ENCODE assay signal across 17 cellular contexts in genomic region chr1:173733912-173734311, GRCh38. TPM values are rescaled to one million over a fixed set of nuclear protein-coding genes. Genes with fewer than 3 reads are reported as not detected.
DNase-seq lines count a peak whose midpoint lies in the region; ATAC-seq and TF ChIP-seq lines count a peak whose summit lies in the region.
"Had no signal": no experiment of that assay in that cellular context is flagged by ENCODE, and none has a peak within 500 bp of the region (broad histone marks: within the 10 kb centered on the region; RNA-seq: fewer than 3 reads in every experiment).

No MANE protein-coding gene starts in this region.

- H3K4me3 ChIP-seq in left ventricle myocardium inferior (no peak overlapping the region), right lobe of liver (no peak overlapping the region)
- H3K4me3 ChIP-seq: A549, GM23338, Peyer's patch had no signal

- WGBS in right lobe of liver (ENCODE audit: insufficient coverage, low coverage, low lambda C conversion rate, missing lambda C conversion rate) = 45% methylated on average over 6 of the region's 9 CpGs

- peak; percentile 52 for ATAC-seq in Right ventricle myocardium superior (ENCODE audit: poor library complexity)
- ATAC-seq in right lobe of liver = peak; percentile 92 to 97 (median 92)
- no peak for ATAC-seq in GM18868 (IDR thresholded peaks at IDR 0.05; ENCODE audit: unreplicated experiment)
- ATAC-seq in natural killer cell treated with Interleukin-12 subunit alpha and Interleukin-12 subunit beta and Interleukin-15 and Interleukin-18, amount 100 ng/mL, for 72 hours = no peak
- ATAC-seq: A549, GM23338, HCT116 had no signal

- peaks cover 20 to 22% of the 10 kb centered on the region in 2 donors for H3K4me1 Mint-ChIP-seq in natural killer cell treated with Interleukin-12 subunit alpha and Interleukin-12 subunit beta and Interleukin-15 and Interleukin-18, amount 100 ng/mL, for 72 hours (ENCODE audit: low read depth in 2 of 2)
- H3K4me1 Mint-ChIP-seq: CD14-positive monocyte, GM23338 had no signal

- no peaks in the 10 kb centered on the region for H3K27me3 ChIP-seq in left ventricle myocardium inferior (ENCODE audit: low read depth)
- no peaks in the 10 kb centered on the region for H3K27me3 ChIP-seq in right lobe of liver
- H3K27me3 ChIP-seq: Peyer's patch had no signal

- H3K27ac ChIP-seq in left ventricle myocardium inferior (replicated peaks) (no peak overlapping the region), VCaP (peak overlapping the region; percentile 90), right lobe of liver (peak overlapping the region in 2 of 3 donors; percentile 65 to 70)
- H3K27ac ChIP-seq: A549, Peyer's patch had no signal

- no peaks in the 10 kb centered on the region for H3K9me3 Mint-ChIP-seq in natural killer cell treated with Interleukin-12 subunit alpha and Interleukin-12 subunit beta and Interleukin-15 and Interleukin-18, amount 100 ng/mL, for 72 hours

- H3K36me3 ChIP-seq in left ventricle myocardium inferior = peaks cover 41% of the 10 kb centered on the region
- H3K36me3 ChIP-seq in right lobe of liver = peaks cover 0 to 2% (median 0%) of the 10 kb centered on the region in 4 donors

- TF ChIP-seq CTCF in left ventricle myocardium inferior (IDR thresholded peaks at IDR 0.05; ENCODE audit: borderline replicate concordance) (no peak), VCaP (conservative IDR thresholded peaks at IDR 0.05) (no peak), right lobe of liver (IDR thresholded peaks at IDR 0.05) (no peak)

- H3K4me3 Mint-ChIP-seq in natural killer cell treated with Interleukin-12 subunit alpha and Interleukin-12 subunit beta and Interleukin-15 and Interleukin-18, amount 100 ng/mL, for 72 hours = no peak overlapping the region
- H3K4me3 Mint-ChIP-seq: CD14-positive monocyte, GM23338 had no signal

- peaks cover 25% of the 10 kb centered on the region for H3K36me3 Mint-ChIP-seq in natural killer cell treated with Interleukin-12 subunit alpha and Interleukin-12 subunit beta and Interleukin-15 and Interleukin-18, amount 100 ng/mL, for 72 hours

- TF ChIP-seq POLR2A in right lobe of liver (IDR thresholded peaks at IDR 0.05) = no peak

- no peak overlapping the region for H3K27ac Mint-ChIP-seq in natural killer cell treated with Interleukin-12 subunit alpha and Interleukin-12 subunit beta and Interleukin-15 and Interleukin-18, amount 100 ng/mL, for 72 hours
- H3K27ac Mint-ChIP-seq: CD14-positive monocyte, GM23338 had no signal

- DNase-seq in Right ventricle myocardium superior (no peak), left ventricle myocardium inferior (no peak), right lobe of liver (peak in 1 of 3 donors; percentile 57), COR-L47 (lab: John Stamatoyannopoulos, UW) (no peak)
- DNase-seq in natural killer cell treated with Interleukin-12 subunit alpha and Interleukin-12 subunit beta and Interleukin-15 and Interleukin-18, amount 100 ng/mL, for 72 hours (ENCODE audit: low spot score) = no peak
- DNase-seq: NCI-H187, NCI-H2171 treated with DMSO at 0.1 percent for 48 hours, NCI-H510A, Peyer's patch, SHP77, SK-N-SH had no signal

- no peaks in the 10 kb centered on the region for H3K27me3 Mint-ChIP-seq in natural killer cell treated with Interleukin-12 subunit alpha and Interleukin-12 subunit beta and Interleukin-15 and Interleukin-18, amount 100 ng/mL, for 72 hours

- H3K9me3 ChIP-seq in left ventricle myocardium inferior (replicated peaks) (peaks cover 20% of the 10 kb centered on the region), right lobe of liver (no peaks in the 10 kb centered on the region)
- H3K9me3 ChIP-seq: Peyer's patch, SK-N-SH had no signal

- intact Hi-C loops in Right ventricle myocardium superior (cut with DNase I) = no loop called here
- intact Hi-C loops in left ventricle myocardium inferior (cut with micrococcal nuclease) = no loop called here
- intact Hi-C loops in right lobe of liver (cut with DNase I) = no loop called here

- H3K4me1 ChIP-seq in left ventricle myocardium inferior (peaks cover 6% of the 10 kb centered on the region), right lobe of liver (peaks cover 0 to 33% (median 11%) of the 10 kb centered on the region in 4 donors)
- H3K4me1 ChIP-seq: A549 had no signal

RNA-seq across cellular contexts. Expression of gene KLHL20, which starts 19.1 kb away (rescaled TPM):
- total RNA-seq in Right ventricle myocardium superior (15.2 TPM), left ventricle myocardium inferior (16.2 TPM), right lobe of liver (10 to 100 TPM in 5 of 6 experiments, 1 to 10 TPM in 1; 9.2 to 15.5 (median 12.5) TPM)
- total RNA-seq in natural killer cell treated with Interleukin-12 subunit alpha and Interleukin-12 subunit beta and Interleukin-15 and Interleukin-18, amount 100 ng/mL, for 72 hours = 10 to 100 TPM; 23.6 to 32.5 TPM

Comparison
In these comparisons a context has a peak if more than half of its experiments do, and no peak if none do; other contexts are left out.
1. ATAC-seq: peak in Right ventricle myocardium superior (single experiment) and right lobe of liver (4 of 4); none in GM18868 (single experiment) and natural killer cell treated with Interleukin-12 subunit alpha and Interleukin-12 subunit beta and Interleukin-15 and Interleukin-18, amount 100 ng/mL, for 72 hours (0 of 2).